1 cellular context compared by ENCODE assay signal in the genomic region with DNA sequence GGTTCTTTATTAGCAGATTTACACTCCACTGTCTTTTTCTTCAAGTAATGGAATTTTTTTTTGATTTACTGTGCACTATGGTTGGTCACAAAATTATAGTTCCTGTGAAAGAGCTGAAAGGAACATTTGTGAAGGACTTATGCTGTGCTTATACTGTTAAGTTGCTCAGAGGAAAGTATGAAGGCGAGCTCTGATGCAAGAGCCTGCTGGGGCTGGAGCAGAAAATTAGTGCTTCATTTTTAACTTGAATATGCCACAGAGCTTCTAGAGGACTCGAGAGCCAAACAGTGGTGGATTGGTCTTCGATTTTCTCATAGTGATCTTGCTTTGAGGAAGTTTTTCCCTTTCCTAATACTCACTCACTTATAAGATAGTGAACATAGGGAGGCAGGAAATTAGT.
TF ChIP-seq lines count a peak whose summit lies in the region.

No MANE protein-coding gene starts in this region.

TF ChIP-seq in endothelial cell of umbilical vein, 7 proteins besides CTCF, POLR2A, EP300 and RAD21:
- TF ChIP-seq GATA2 (IDR thresholded peaks at IDR 0.05; ENCODE audit: insufficient read depth, insufficient read length, low read depth, low read length) (no peak), FOS (IDR thresholded peaks at IDR 0.05; ENCODE audit: borderline replicate concordance, insufficient read depth, low read length) (no peak), MYC (IDR thresholded peaks at IDR 0.05; ENCODE audit: low read depth, low read length) (no peak), POLR2AphosphoS5 (IDR thresholded peaks at IDR 0.05; ENCODE audit: insufficient read depth, low read depth, low read length) (no peak), JUN (IDR thresholded peaks at IDR 0.05; ENCODE audit: borderline replicate concordance, insufficient read depth, insufficient read length, low read depth) (no peak)
- TF ChIP-seq, protein P1, sequence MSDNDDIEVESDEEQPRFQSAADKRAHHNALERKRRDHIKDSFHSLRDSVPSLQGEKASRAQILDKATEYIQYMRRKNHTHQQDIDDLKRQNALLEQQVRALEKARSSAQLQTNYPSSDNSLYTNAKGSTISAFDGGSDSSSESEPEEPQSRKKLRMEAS (IDR thresholded peaks at IDR 0.05; ENCODE audit: insufficient read depth, insufficient read length), result no peak
